ENCODE assay signal across 10 cellular contexts in the genomic region with DNA sequence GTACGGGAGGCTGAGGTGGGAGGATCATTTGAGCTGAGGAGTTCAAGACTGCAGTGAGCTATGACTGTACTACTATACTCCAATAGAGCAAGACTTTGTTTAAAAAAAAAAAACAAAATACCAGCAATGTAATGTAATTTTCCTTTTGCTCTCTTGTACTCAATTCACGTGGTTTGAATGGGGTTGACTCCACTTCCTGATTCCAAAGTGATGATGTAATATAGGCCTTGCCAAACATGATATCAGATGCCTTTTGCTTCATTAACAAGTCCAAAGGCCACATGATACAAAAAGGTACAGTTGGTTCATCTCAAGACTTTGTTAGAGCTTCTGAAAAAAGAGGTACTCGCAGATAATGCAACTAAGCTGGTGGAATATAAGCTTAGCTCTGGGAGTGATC.
DNase-seq lines count a peak whose midpoint lies in the region; ATAC-seq and TF ChIP-seq lines count a peak whose summit lies in the region.
"Had no signal": no experiment of that assay in that cellular context is flagged by ENCODE, and none has a peak within 500 bp of the region (broad histone marks: within the 10 kb centered on the region; RNA-seq: fewer than 3 reads in every experiment).

No MANE protein-coding gene starts in this region.

- H3K27ac Mint-ChIP-seq in WTC11: 0 out of 2 replicates have a peak overlapping the region, but pooled peaks have one; percentile 28

- no peaks in the 10 kb centered on the region for H3K4me1 ChIP-seq in vagina

- H3K27me3 ChIP-seq in vagina: no peaks in the 10 kb centered on the region
- H3K27me3 ChIP-seq: cardiac muscle cell had no signal

- no peaks in the 10 kb centered on the region for H3K27me3 Mint-ChIP-seq in WTC11 (ENCODE audit: low read depth)

- no peaks in the 10 kb centered on the region for H3K36me3 Mint-ChIP-seq in WTC11

- TF ChIP-seq POLR2A in vagina (IDR thresholded peaks at IDR 0.05): no peak

- intact Hi-C loops in vagina (cut with DNase I): no loop called here

- ATAC-seq in WTC11: no peak
- no peak for ATAC-seq in HG03196 (IDR thresholded peaks at IDR 0.05; ENCODE audit: unreplicated experiment)
- ATAC-seq in HG02884 (IDR thresholded peaks at IDR 0.05; ENCODE audit: unreplicated experiment): no peak

- H3K4me1 Mint-ChIP-seq in WTC11: 0 out of 2 replicates have a peak, but pooled peaks cover 4% of the 10 kb centered on the region

- H3K9me3 ChIP-seq in vagina: no peaks in the 10 kb centered on the region

- H3K4me3 Mint-ChIP-seq in WTC11: no peak overlapping the region

- no peak overlapping the region for H3K4me3 ChIP-seq in vagina
- H3K4me3 ChIP-seq: cardiac muscle cell, smooth muscle cell had no signal

- no peaks in the 10 kb centered on the region for H3K36me3 ChIP-seq in vagina
- H3K36me3 ChIP-seq: cardiac muscle cell had no signal

- H3K9me3 Mint-ChIP-seq in WTC11: no peaks in the 10 kb centered on the region

- TF ChIP-seq CTCF in WTC11 (IDR thresholded peaks at IDR 0.05) (no peak), vagina (IDR thresholded peaks at IDR 0.05) (no peak)

- H3K27ac ChIP-seq in vagina: no peak overlapping the region
- H3K27ac ChIP-seq: cardiac muscle cell had no signal

- POLR2A ChIA-PET in WTC11 (lab: Charles Lee): no interaction called here

- DNase-seq in CD1c-positive myeloid dendritic cell (ENCODE audit: extremely low spot score) (peak; percentile 61), HS-27A (ENCODE audit: low read depth) (peak; percentile 29), WTC11 (ENCODE audit: low spot score) (no peak), iris pigment epithelial cell (ENCODE audit: low read depth) (peak; percentile 74), vagina (ENCODE audit: extremely low spot score in 2 of 2) (no peak)
- DNase-seq in stimulated activated CD4-positive, alpha-beta T cell treated with anti-CD3 and anti-CD28 coated beads, Interleukin-2, amount 100 ng/mL, for 24 hours: no peak

- CTCF ChIA-PET in WTC11 (lab: Charles Lee): no interaction called here

TF ChIP-seq in WTC11, 78 proteins besides CTCF, POLR2A, EP300 and RAD21:
- TF ChIP-seq ZNF396 (CRISPR knock-in tag; IDR thresholded peaks at IDR 0.05; ENCODE audit: borderline replicate concordance) (no peak), GRHL2 (CRISPR knock-in tag; IDR thresholded peaks at IDR 0.05; ENCODE audit: insufficient replicate concordance, severe bottlenecking) (no peak), ZMAT4 (CRISPR knock-in tag; IDR thresholded peaks at IDR 0.05) (no peak), ZNF219 (CRISPR knock-in tag; IDR thresholded peaks at IDR 0.05; ENCODE audit: borderline replicate concordance) (no peak)
- TF ChIP-seq, protein P1, sequence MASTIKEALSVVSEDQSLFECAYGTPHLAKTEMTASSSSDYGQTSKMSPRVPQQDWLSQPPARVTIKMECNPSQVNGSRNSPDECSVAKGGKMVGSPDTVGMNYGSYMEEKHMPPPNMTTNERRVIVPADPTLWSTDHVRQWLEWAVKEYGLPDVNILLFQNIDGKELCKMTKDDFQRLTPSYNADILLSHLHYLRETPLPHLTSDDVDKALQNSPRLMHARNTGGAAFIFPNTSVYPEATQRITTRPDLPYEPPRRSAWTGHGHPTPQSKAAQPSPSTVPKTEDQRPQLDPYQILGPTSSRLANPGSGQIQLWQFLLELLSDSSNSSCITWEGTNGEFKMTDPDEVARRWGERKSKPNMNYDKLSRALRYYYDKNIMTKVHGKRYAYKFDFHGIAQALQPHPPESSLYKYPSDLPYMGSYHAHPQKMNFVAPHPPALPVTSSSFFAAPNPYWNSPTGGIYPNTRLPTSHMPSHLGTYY (CRISPR knock-in tag; IDR thresholded peaks at IDR 0.05): no peak
- TF ChIP-seq, protein P2, sequence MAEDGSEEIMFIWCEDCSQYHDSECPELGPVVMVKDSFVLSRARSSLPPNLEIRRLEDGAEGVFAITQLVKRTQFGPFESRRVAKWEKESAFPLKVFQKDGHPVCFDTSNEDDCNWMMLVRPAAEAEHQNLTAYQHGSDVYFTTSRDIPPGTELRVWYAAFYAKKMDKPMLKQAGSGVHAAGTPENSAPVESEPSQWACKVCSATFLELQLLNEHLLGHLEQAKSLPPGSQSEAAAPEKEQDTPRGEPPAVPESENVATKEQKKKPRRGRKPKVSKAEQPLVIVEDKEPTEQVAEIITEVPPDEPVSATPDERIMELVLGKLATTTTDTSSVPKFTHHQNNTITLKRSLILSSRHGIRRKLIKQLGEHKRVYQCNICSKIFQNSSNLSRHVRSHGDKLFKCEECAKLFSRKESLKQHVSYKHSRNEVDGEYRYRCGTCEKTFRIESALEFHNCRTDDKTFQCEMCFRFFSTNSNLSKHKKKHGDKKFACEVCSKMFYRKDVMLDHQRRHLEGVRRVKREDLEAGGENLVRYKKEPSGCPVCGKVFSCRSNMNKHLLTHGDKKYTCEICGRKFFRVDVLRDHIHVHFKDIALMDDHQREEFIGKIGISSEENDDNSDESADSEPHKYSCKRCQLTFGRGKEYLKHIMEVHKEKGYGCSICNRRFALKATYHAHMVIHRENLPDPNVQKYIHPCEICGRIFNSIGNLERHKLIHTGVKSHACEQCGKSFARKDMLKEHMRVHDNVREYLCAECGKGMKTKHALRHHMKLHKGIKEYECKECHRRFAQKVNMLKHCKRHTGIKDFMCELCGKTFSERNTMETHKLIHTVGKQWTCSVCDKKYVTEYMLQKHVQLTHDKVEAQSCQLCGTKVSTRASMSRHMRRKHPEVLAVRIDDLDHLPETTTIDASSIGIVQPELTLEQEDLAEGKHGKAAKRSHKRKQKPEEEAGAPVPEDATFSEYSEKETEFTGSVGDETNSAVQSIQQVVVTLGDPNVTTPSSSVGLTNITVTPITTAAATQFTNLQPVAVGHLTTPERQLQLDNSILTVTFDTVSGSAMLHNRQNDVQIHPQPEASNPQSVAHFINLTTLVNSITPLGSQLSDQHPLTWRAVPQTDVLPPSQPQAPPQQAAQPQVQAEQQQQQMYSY (CRISPR knock-in tag; IDR thresholded peaks at IDR 0.05): no peak

Comparison
In these comparisons a context has a peak if more than half of its experiments do, and no peak if none do; other contexts are left out.
1. DNase-seq: peak in CD1c-positive myeloid dendritic cell (single experiment), HS-27A (single experiment) and iris pigment epithelial cell (single experiment); none in WTC11 (single experiment), vagina (0 of 2) and stimulated activated CD4-positive, alpha-beta T cell treated with anti-CD3 and anti-CD28 coated beads, Interleukin-2, amount 100 ng/mL, for 24 hours (0 of 2).